In genomic region chr6:1603708-1604346, GRCh38 we compare ENCODE assay signal across 10 cellular contexts. TPM values are rescaled to one million over a fixed set of nuclear protein-coding genes. Genes with fewer than 3 reads are reported as not detected.
DNase-seq lines count a peak whose midpoint lies in the region; ATAC-seq and TF ChIP-seq lines count a peak whose summit lies in the region.
"Had no signal": no experiment of that assay in that cellular context is flagged by ENCODE, and none has a peak within 500 bp of the region (broad histone marks: within the 10 kb centered on the region; RNA-seq: fewer than 3 reads in every experiment).

No MANE protein-coding gene starts in this region.

- H4K91ac ChIP-seq in trophoblast cell (ENCODE audit: low read depth, low read length), result no peak overlapping the region

- peak overlapping the region; percentile 53; the same call in 1 of the 2 replicates for H3K4me3 ChIP-seq in PC-9
- H3K4me3 ChIP-seq in fibroblast of pulmonary artery (replicated peaks; ENCODE audit: low read depth, low read length), result peak overlapping the region; percentile 32
- H3K4me3 ChIP-seq in trophoblast cell (ENCODE audit: low read depth, low read length), result peak overlapping the region; percentile 25

- H2BK5ac ChIP-seq in trophoblast cell (ENCODE audit: low read depth, low read length, poor library complexity), result no peak overlapping the region

- H3K4me1 Mint-ChIP-seq in Calu3 (ENCODE audit: low read depth, unreplicated experiment), result peaks cover 7% of the 10 kb centered on the region

- peak overlapping the region; percentile 45 for H3K9ac ChIP-seq in trophoblast cell (ENCODE audit: low read length)

- BruUV-seq in Calu3 (replicated peaks; lab: Mats Ljungman, UMichigan), result no TSS peak
- BruUV-seq in PC-9 (replicated peaks; lab: Mats Ljungman, UMichigan), result no TSS peak

- WGBS in trophoblast cell (ENCODE audit: extremely low coverage, insufficient coverage, insufficient read length), result no CpG with 5 or more reads among the region's 27 CpGs

- H3K27ac ChIP-seq in PC-9 (no peak overlapping the region), trophoblast cell (ENCODE audit: low read depth, low read length) (no peak overlapping the region)

- H2BK120ac ChIP-seq in trophoblast cell (ENCODE audit: insufficient read depth, low read length, poor library complexity), result no peak overlapping the region

- H3K18ac ChIP-seq in trophoblast cell (ENCODE audit: low read length), result no peak overlapping the region

- H3K4me1 ChIP-seq in PC-9 (replicated peaks; ENCODE audit: insufficient read depth), result no peaks in the 10 kb centered on the region; the same call in 1 of the 2 replicates
- peaks cover 19 to 21% of the 10 kb centered on the region in 2 experiments for H3K4me1 ChIP-seq in trophoblast cell (ENCODE audit: control insufficient read depth in 1 of 2, insufficient read depth in 2 of 2, low read length in 2 of 2)

- H3K27me3 ChIP-seq in PC-9 (ENCODE audit: insufficient read depth, low read depth) (no peaks in the 10 kb centered on the region), trophoblast cell (ENCODE audit: insufficient read depth, low read length) (peaks cover 51% of the 10 kb centered on the region)

- H3K9me3 Mint-ChIP-seq in Calu3 (ENCODE audit: low read depth, unreplicated experiment), result no peaks in the 10 kb centered on the region
- H3K9me3 Mint-ChIP-seq: activated B cell treated with CpG ODN at 0.5 μM for 24 hours had no signal

- ATAC-seq in GM21526 (IDR thresholded peaks at IDR 0.05; ENCODE audit: low FRiP score, unreplicated experiment), result no peak
- ATAC-seq in GM19324 (IDR thresholded peaks at IDR 0.05; ENCODE audit: low FRiP score, unreplicated experiment), result no peak

- POLR2A ChIA-PET in PC-9 (lab: Charles Lee; ENCODE audit: unreplicated experiment), result no interaction called here

- no peak overlapping the region for H2AK5ac ChIP-seq in trophoblast cell (ENCODE audit: low read length)

- H3K27me3 Mint-ChIP-seq in Calu3 (ENCODE audit: unreplicated experiment), result peaks cover 9% of the 10 kb centered on the region

- no peak overlapping the region for H3K23ac ChIP-seq in trophoblast cell (ENCODE audit: low read length)

- TF ChIP-seq CTCF in Calu3 (IDR thresholded peaks at IDR 0.05; ENCODE audit: unreplicated experiment), result no peak
- no peak for TF ChIP-seq CTCF in PC-9 (conservative IDR thresholded peaks at IDR 0.05)
- TF ChIP-seq CTCF in fibroblast of pulmonary artery (IDR thresholded peaks at IDR 0.05; ENCODE audit: low read length, missing control alignments), result no peak

- DNase-seq in Calu3 (no peak), PC-9 (no peak), fibroblast of pulmonary artery (ENCODE audit: low read depth) (no peak), trophoblast cell (no peak), NCI-H2081 (lab: John Stamatoyannopoulos, UW) (no peak)
- DNase-seq in central memory CD4-positive, alpha-beta T cell, result no peak
- DNase-seq: NCI-H2081 treated with DMSO at 0.1 percent for 48 hours had no signal

- no peaks in the 10 kb centered on the region for H3K9me2 ChIP-seq in PC-9 (ENCODE audit: insufficient read depth)

- no peak overlapping the region for H3K27ac Mint-ChIP-seq in Calu3 (ENCODE audit: unreplicated experiment)
- H3K27ac Mint-ChIP-seq: activated B cell treated with CpG ODN at 0.5 μM for 24 hours had no signal

- H3K9me3 ChIP-seq in PC-9 (ENCODE audit: insufficient read depth, low read depth) (no peaks in the 10 kb centered on the region), trophoblast cell (ENCODE audit: insufficient read depth, low read depth, low read length) (peaks cover 4% of the 10 kb centered on the region)

- H3K4me2 ChIP-seq in PC-9 (peak overlapping the region; percentile 90), trophoblast cell (ENCODE audit: low read length) (peak overlapping the region; percentile 87)

- no peak overlapping the region for H3K4ac ChIP-seq in trophoblast cell (ENCODE audit: low read depth, low read length)

- H4K8ac ChIP-seq in trophoblast cell (ENCODE audit: low read depth, low read length), result no peak overlapping the region

- intact Hi-C loops in Calu3 (cut with micrococcal nuclease; ENCODE audit: unreplicated experiment), result loop anchor here (2.0 kb wide), 3 partner anchors 501 to 845 kb away; no protein-coding TSS in a partner anchor
- intact Hi-C loops in PC-9 (cut with micrococcal nuclease; ENCODE audit: unreplicated experiment), result loop anchor here (1.0 to 10.0 kb wide), 2 partner anchors 421 to 500 kb away; no protein-coding TSS in a partner anchor

- H2AFZ ChIP-seq in PC-9 (no peak overlapping the region), trophoblast cell (ENCODE audit: insufficient read depth, low read length, poor library complexity) (peak overlapping the region; percentile 86)

- no peaks in the 10 kb centered on the region for H3K79me1 ChIP-seq in trophoblast cell (ENCODE audit: low read length)

- H3K14ac ChIP-seq in trophoblast cell (ENCODE audit: low read length), result no peak overlapping the region

- H3K36me3 ChIP-seq in PC-9 (ENCODE audit: low read depth) (no peaks in the 10 kb centered on the region), trophoblast cell (ENCODE audit: control insufficient read depth in 1 of 2, insufficient read depth in 2 of 2, low read length in 2 of 2) (no peaks in the 10 kb centered on the region)

- peaks cover 14% of the 10 kb centered on the region for H3K36me3 Mint-ChIP-seq in Calu3 (ENCODE audit: insufficient read depth, unreplicated experiment)

- H3K79me2 ChIP-seq in PC-9 (ENCODE audit: low read depth) (no peaks in the 10 kb centered on the region), trophoblast cell (ENCODE audit: control insufficient read depth, insufficient read depth, low read length, poor library complexity) (no peaks in the 10 kb centered on the region)

- H2BK12ac ChIP-seq in trophoblast cell (ENCODE audit: low read length), result no peak overlapping the region

- CTCF ChIA-PET in Calu3 (lab: Charles Lee), result no interaction called here
- CTCF ChIA-PET in PC-9 (lab: Charles Lee), result no interaction called here

- no peaks in the 10 kb centered on the region for H3F3A ChIP-seq in PC-9 (ENCODE audit: insufficient read depth, low read depth)

- peak overlapping the region; percentile 37 for H3K4me3 Mint-ChIP-seq in Calu3 (ENCODE audit: low read depth, unreplicated experiment)
- H3K4me3 Mint-ChIP-seq: activated B cell treated with CpG ODN at 0.5 μM for 24 hours had no signal

- H4K20me1 ChIP-seq in PC-9 (ENCODE audit: insufficient read depth), result no peaks in the 10 kb centered on the region

- H4K12ac ChIP-seq in trophoblast cell (ENCODE audit: low read depth, low read length), result no peak overlapping the region

RNA-seq across cellular contexts. Expression of gene FOXC1, which starts 5.9 kb away (rescaled TPM):
- 12.3 and 16.5 TPM in 2 replicates for total RNA-seq in Calu3 (2022)
- total RNA-seq in PC-9 (2021), result 16.2 and 18.6 TPM in 2 replicates
- 0.46 and 0.59 TPM in 2 replicates for polyA plus RNA-seq in trophoblast cell (2013)
